In genomic region chr22:48821346-48822186, GRCh38 we compare ENCODE assay signal across 27 cellular contexts.
"Had no signal": no experiment of that assay in that cellular context is flagged by ENCODE, and none has a peak within 500 bp of the region (broad histone marks: within the 10 kb centered on the region; RNA-seq: fewer than 3 reads in every experiment).

No MANE protein-coding gene starts in this region.

- H3K79me2 ChIP-seq: hepatocyte had no signal

- H3K4me1 Mint-ChIP-seq: activated naive CD8-positive, alpha-beta T cell treated with anti-CD3 and anti-CD28 coated beads, Interleukin-2, amount 10 ng/mL, durations not matched to agents 7 days and 5 days; natural killer cell had no signal

- H3K4me2 ChIP-seq: hepatocyte had no signal

- H2AFZ ChIP-seq: hepatocyte had no signal

- H3K27ac Mint-ChIP-seq: activated CD4-positive, alpha-beta memory T cell treated with anti-CD3 and anti-CD28 coated beads for 36 hours; activated naive CD8-positive, alpha-beta T cell treated with anti-CD3 and anti-CD28 coated beads, Interleukin-2, amount 10 ng/mL, durations not matched to agents 7 days and 5 days; activated T-helper 2 cell treated with anti-CD3 and anti-CD28 coated beads, Interferon-gamma antibody, Interleukin-2, Interleukin-4, amounts not matched to agents 10 μg/mL and 5 μg/mL and 100 μg/mL, durations not matched to agents 14 hours and 24 hours and 36 hours; natural killer cell; T-helper 1 cell treated with Interleukin-12 subunit alpha and Interleukin-12 subunit beta and Interleukin-4 antibody, amounts not matched to agents 30 μg/mL and 1 μg/mL, for 36 hours had no signal

- DNase-seq: activated CD4-positive, alpha-beta memory T cell treated with anti-CD3 and anti-CD28 coated beads for 36 hours; activated CD4-positive, alpha-beta T cell treated with anti-CD3 and anti-CD28 coated beads for 48 hours; activated CD8-positive, alpha-beta memory T cell treated with anti-CD3 and anti-CD28 coated beads, Interleukin-2, amount 50 U/mL, for 4 hours; activated naive CD4-positive, alpha-beta T cell treated with Interleukin-2 at 50 U/mL for 16 hours; activated naive CD8-positive, alpha-beta T cell treated with anti-CD3 and anti-CD28 coated beads, Interleukin-2, amount 10 ng/mL, durations not matched to agents 7 days and 5 days; activated T-cell treated with anti-CD3 and anti-CD28 coated beads, Interleukin-2, amount 50 U/mL, for 48 hours; brain microvascular endothelial cell; lower lobe of right lung; mesenchymal stem cell; natural killer cell; retina; small intestine; stimulated activated CD4-positive, alpha-beta T cell treated with anti-CD3 and anti-CD28 coated beads, Interleukin-1b, Interleukin-23, amount 100 ng/mL, for 48 hours; stimulated activated CD4-positive, alpha-beta T cell treated with anti-CD3 and anti-CD28 coated beads, Interleukin-4, amount 100 ng/mL, for 4 hours; stimulated activated CD8-positive, alpha-beta memory T cell treated with anti-CD3 and anti-CD28 coated beads, Interleukin-4, amount 100 ng/mL, for 48 hours; stimulated activated naive CD4-positive, alpha-beta T cell; T-helper 9 cell; WERI-Rb-1 had no signal

- H3K4me3 ChIP-seq: gastroesophageal sphincter, hepatocyte, lower lobe of right lung, prostate gland, suprapubic skin, tibial artery had no signal

- H3K9me3 Mint-ChIP-seq: activated CD4-positive, alpha-beta memory T cell treated with anti-CD3 and anti-CD28 coated beads for 36 hours; activated naive CD8-positive, alpha-beta T cell treated with anti-CD3 and anti-CD28 coated beads, Interleukin-2, amount 10 ng/mL, durations not matched to agents 7 days and 5 days; activated T-helper 2 cell treated with anti-CD3 and anti-CD28 coated beads, Interferon-gamma antibody, Interleukin-2, Interleukin-4, amounts not matched to agents 10 μg/mL and 5 μg/mL and 100 μg/mL, durations not matched to agents 14 hours and 24 hours and 36 hours; natural killer cell; T-helper 1 cell treated with Interleukin-12 subunit alpha and Interleukin-12 subunit beta and Interleukin-4 antibody, amounts not matched to agents 30 μg/mL and 1 μg/mL, for 36 hours had no signal

- ATAC-seq: activated CD4-positive, CD25-positive, alpha-beta regulatory T cell treated with anti-CD3 and anti-CD28 coated beads, Interleukin-2, amount 50 U/mL, for 24 hours; gastroesophageal sphincter; lower lobe of right lung; natural killer cell; sciatic nerve had no signal

- H3K9me3 ChIP-seq: gastroesophageal sphincter, lower lobe of right lung, prostate gland, suprapubic skin, tibial artery had no signal

- H3K27me3 Mint-ChIP-seq: activated naive CD8-positive, alpha-beta T cell treated with anti-CD3 and anti-CD28 coated beads, Interleukin-2, amount 10 ng/mL, durations not matched to agents 7 days and 5 days had no signal

- H3K27ac ChIP-seq: brain microvascular endothelial cell, gastroesophageal sphincter, hepatocyte, lower lobe of right lung, prostate gland, suprapubic skin, tibial artery, WERI-Rb-1 had no signal

- H3K4me3 Mint-ChIP-seq: activated CD4-positive, alpha-beta memory T cell treated with anti-CD3 and anti-CD28 coated beads for 36 hours; activated naive CD8-positive, alpha-beta T cell treated with anti-CD3 and anti-CD28 coated beads, Interleukin-2, amount 10 ng/mL, durations not matched to agents 7 days and 5 days; natural killer cell; T-helper 1 cell treated with Interleukin-12 subunit alpha and Interleukin-12 subunit beta and Interleukin-4 antibody, amounts not matched to agents 30 μg/mL and 1 μg/mL, for 36 hours had no signal

- H3K27me3 ChIP-seq: brain microvascular endothelial cell, hepatocyte had no signal

- H3K36me3 ChIP-seq: brain microvascular endothelial cell, gastroesophageal sphincter, lower lobe of right lung, prostate gland, suprapubic skin, tibial artery, WERI-Rb-1 had no signal

- H3K36me3 Mint-ChIP-seq: activated CD4-positive, alpha-beta memory T cell treated with anti-CD3 and anti-CD28 coated beads for 36 hours; activated naive CD8-positive, alpha-beta T cell treated with anti-CD3 and anti-CD28 coated beads, Interleukin-2, amount 10 ng/mL, durations not matched to agents 7 days and 5 days; natural killer cell had no signal

- H3K4me1 ChIP-seq: gastroesophageal sphincter, lower lobe of right lung, prostate gland, suprapubic skin had no signal
